ENCODE assay signal across 9 cellular contexts in genomic region chr1:18217398-18218043, GRCh38.
DNase-seq lines count a peak whose midpoint lies in the region; ATAC-seq and TF ChIP-seq lines count a peak whose summit lies in the region.
"Had no signal": no experiment of that assay in that cellular context is flagged by ENCODE, and none has a peak within 500 bp of the region (broad histone marks: within the 10 kb centered on the region; RNA-seq: fewer than 3 reads in every experiment).

No MANE protein-coding gene starts in this region.

- H3K27ac ChIP-seq in KMS-11 = no peak overlapping the region
- no peak overlapping the region for H3K27ac ChIP-seq in brain microvascular endothelial cell
- H3K27ac ChIP-seq in thyroid gland = no peak overlapping the region
- H3K27ac ChIP-seq: body of pancreas had no signal

- no peak overlapping the region for H3K4me3 Mint-ChIP-seq in activated T-cell treated with anti-CD3 and anti-CD28 coated beads, Interleukin-2, amount 50 U/mL, for 72 hours
- no peak overlapping the region for H3K4me3 Mint-ChIP-seq in activated T-cell treated with anti-CD3 and anti-CD28 coated beads, Interleukin-2, amount 50 U/mL, for 4 hours

- intact Hi-C loops in thyroid gland (cut with DNase I) = no loop called here

- H3K9me3 ChIP-seq in thyroid gland = no peaks in the 10 kb centered on the region
- H3K9me3 ChIP-seq: body of pancreas had no signal

- H3K4me1 Mint-ChIP-seq in activated T-cell treated with anti-CD3 and anti-CD28 coated beads, Interleukin-2, amount 50 U/mL, for 72 hours (ENCODE audit: low read depth) = no peaks in the 10 kb centered on the region
- H3K4me1 Mint-ChIP-seq in activated T-cell treated with anti-CD3 and anti-CD28 coated beads, Interleukin-2, amount 50 U/mL, for 4 hours (ENCODE audit: low read depth) = no peaks in the 10 kb centered on the region

- H3K27me3 ChIP-seq in KMS-11 (ENCODE audit: insufficient read depth, low read depth) (no peaks in the 10 kb centered on the region; the same call in 1 of the 2 replicates), brain microvascular endothelial cell (replicated peaks) (no peaks in the 10 kb centered on the region), thyroid gland (no peaks in the 10 kb centered on the region)
- H3K27me3 ChIP-seq: body of pancreas had no signal

- TF ChIP-seq CTCF in KMS-11 (conservative IDR thresholded peaks at IDR 0.05; ENCODE audit: low read depth, low read length) (peak; percentile 36; the same call in 1 of the 2 replicates), brain microvascular endothelial cell (IDR thresholded peaks at IDR 0.05; ENCODE audit: low read depth, low read length, missing control alignments) (peak; percentile 11), retinal pigment epithelial cell (conservative IDR thresholded peaks at IDR 0.05; ENCODE audit: low read depth, low read length) (peak; percentile 32), thyroid gland (IDR thresholded peaks at IDR 0.05) (no peak)

- no peaks in the 10 kb centered on the region for H3K79me2 ChIP-seq in KMS-11 (ENCODE audit: insufficient read depth, low read depth)

- H3K4me1 ChIP-seq in KMS-11 (ENCODE audit: low read depth, poor library complexity, severe bottlenecking) (no peaks in the 10 kb centered on the region), thyroid gland (no peaks in the 10 kb centered on the region)
- H3K4me1 ChIP-seq: body of pancreas had no signal

- H3K4me3 ChIP-seq in KMS-11 (IDR thresholded peaks at IDR 0.05; ENCODE audit: insufficient read depth, low read depth, low read length) = no peak overlapping the region
- no peak overlapping the region for H3K4me3 ChIP-seq in brain microvascular endothelial cell (ENCODE audit: low read depth, low read length)
- no peak overlapping the region for H3K4me3 ChIP-seq in retinal pigment epithelial cell (ENCODE audit: low read length)
- no peak overlapping the region for H3K4me3 ChIP-seq in thyroid gland (replicated peaks in 1 of 3)
- H3K4me3 ChIP-seq: body of pancreas had no signal

- DNase-seq in activated T-cell treated with anti-CD3 and anti-CD28 coated beads, Interleukin-2, amount 50 U/mL, for 72 hours = peak; percentile 3 to 6
- no peak for DNase-seq in activated T-cell treated with anti-CD3 and anti-CD28 coated beads, Interleukin-2, amount 50 U/mL, for 4 hours
- DNase-seq in brain microvascular endothelial cell = no peak
- DNase-seq in retinal pigment epithelial cell (ENCODE audit: low read depth) = no peak
- no peak for DNase-seq in thyroid gland
- DNase-seq in stimulated activated CD4-positive, alpha-beta T cell treated with anti-CD3 and anti-CD28 coated beads, Interleukin-12 subunit alpha, Interleukin-12 subunit beta, amount 100 ng/mL, for 4 hours = no peak

- H3K36me3 ChIP-seq in KMS-11 (ENCODE audit: insufficient read depth) (no peaks in the 10 kb centered on the region), brain microvascular endothelial cell (replicated peaks) (no peaks in the 10 kb centered on the region), thyroid gland (no peaks in the 10 kb centered on the region)

- no peak overlapping the region for H3K9ac ChIP-seq in KMS-11

- H3K9me3 Mint-ChIP-seq in activated T-cell treated with anti-CD3 and anti-CD28 coated beads, Interleukin-2, amount 50 U/mL, for 72 hours = peaks cover 3 to 8% of the 10 kb centered on the region in 2 donors
- H3K9me3 Mint-ChIP-seq in activated T-cell treated with anti-CD3 and anti-CD28 coated beads, Interleukin-2, amount 50 U/mL, for 4 hours = peaks cover 15% of the 10 kb centered on the region

- no peaks in the 10 kb centered on the region for H4K20me1 ChIP-seq in KMS-11 (ENCODE audit: insufficient read depth)

- H2AFZ ChIP-seq in KMS-11 (ENCODE audit: low read depth) = no peak overlapping the region

- ATAC-seq in activated T-cell treated with anti-CD3 and anti-CD28 coated beads, Interleukin-2, amount 50 U/mL, for 72 hours (replicated peaks in 1 of 2) = no peak
- ATAC-seq in activated T-cell treated with anti-CD3 and anti-CD28 coated beads, Interleukin-2, amount 50 U/mL, for 4 hours = no peak
- ATAC-seq in HG03469 (IDR thresholded peaks at IDR 0.05; ENCODE audit: unreplicated experiment) = no peak
- ATAC-seq: body of pancreas had no signal

- H3K27ac Mint-ChIP-seq in activated T-cell treated with anti-CD3 and anti-CD28 coated beads, Interleukin-2, amount 50 U/mL, for 72 hours = no peak overlapping the region

- no peak overlapping the region for H3K4me2 ChIP-seq in KMS-11

- peaks cover 0 to 2% of the 10 kb centered on the region in 2 donors for H3K36me3 Mint-ChIP-seq in activated T-cell treated with anti-CD3 and anti-CD28 coated beads, Interleukin-2, amount 50 U/mL, for 72 hours (ENCODE audit: insufficient read depth in 2 of 2)
- H3K36me3 Mint-ChIP-seq in activated T-cell treated with anti-CD3 and anti-CD28 coated beads, Interleukin-2, amount 50 U/mL, for 4 hours (ENCODE audit: insufficient read depth) = no peaks in the 10 kb centered on the region

- in situ Hi-C loops in brain microvascular endothelial cell (cut with HindIII; ENCODE audit: low pct_ligation_motif_present, low sequenced_read_pairs) = no loop called here

- no peak for TF ChIP-seq POLR2A in thyroid gland (IDR thresholded peaks at IDR 0.05)

- no peaks in the 10 kb centered on the region for H3K27me3 Mint-ChIP-seq in activated T-cell treated with anti-CD3 and anti-CD28 coated beads, Interleukin-2, amount 50 U/mL, for 72 hours (ENCODE audit: low read depth)
- peaks cover 9% of the 10 kb centered on the region for H3K27me3 Mint-ChIP-seq in activated T-cell treated with anti-CD3 and anti-CD28 coated beads, Interleukin-2, amount 50 U/mL, for 4 hours (ENCODE audit: low read depth)

- 68 to 82% methylated on average over 2 to 4 of the region's 4 CpGs for WGBS in thyroid gland, 2 donors

Comparison
In these comparisons a context has a peak if more than half of its experiments do, and no peak if none do; other contexts are left out.
1. DNase-seq: peak in activated T-cell treated with anti-CD3 and anti-CD28 coated beads, Interleukin-2, amount 50 U/mL, for 72 hours (2 of 2); none in activated T-cell treated with anti-CD3 and anti-CD28 coated beads, Interleukin-2, amount 50 U/mL, for 4 hours (single experiment), brain microvascular endothelial cell (single experiment), retinal pigment epithelial cell (single experiment), thyroid gland (0 of 2) and stimulated activated CD4-positive, alpha-beta T cell treated with anti-CD3 and anti-CD28 coated beads, Interleukin-12 subunit alpha, Interleukin-12 subunit beta, amount 100 ng/mL, for 4 hours (single experiment).
2. CTCF ChIP-seq: peak in KMS-11 (single experiment), brain microvascular endothelial cell (single experiment) and retinal pigment epithelial cell (single experiment); none in thyroid gland (0 of 6).